1 cellular context compared by ENCODE assay signal in the genomic region with DNA sequence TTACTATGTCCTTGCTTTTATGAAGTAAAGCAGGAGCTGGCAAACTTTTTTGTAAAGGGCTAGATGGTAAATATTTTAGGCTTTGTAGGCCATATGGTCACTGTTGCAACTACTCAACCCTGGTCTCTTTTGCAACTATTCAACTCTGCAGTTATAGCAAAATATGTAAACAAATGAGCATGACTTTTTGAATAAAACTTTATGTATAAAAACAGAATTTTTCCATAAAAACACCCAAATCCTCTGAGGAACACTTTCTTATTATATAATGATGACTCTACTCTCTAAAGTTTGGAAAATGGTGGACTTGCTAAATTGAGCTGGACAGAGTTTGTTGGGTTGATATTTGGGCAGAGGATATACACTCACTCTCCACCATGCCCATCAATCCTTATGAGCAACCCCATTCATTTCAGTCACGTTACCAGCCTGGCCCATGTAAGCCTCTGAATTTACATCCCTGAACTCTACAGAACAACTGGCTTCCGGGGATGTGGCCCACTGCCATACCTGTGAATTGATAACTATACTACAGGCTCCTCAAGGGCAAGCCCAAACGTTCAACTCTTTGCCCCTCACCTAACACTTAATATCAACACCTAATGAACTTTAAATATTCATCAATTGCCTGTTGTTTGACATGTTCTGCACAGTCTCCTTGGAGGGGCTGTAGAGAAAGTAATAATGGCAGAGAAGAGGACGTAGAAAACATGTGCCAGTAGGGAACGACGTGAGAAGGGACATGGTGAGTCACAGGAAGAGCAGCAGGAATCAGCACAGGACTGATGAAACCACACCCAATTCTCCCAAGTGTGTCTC.
TF ChIP-seq lines count a peak whose summit lies in the region.

No MANE protein-coding gene starts in this region.

TF ChIP-seq in K562, 482 proteins besides CTCF, POLR2A, EP300 and RAD21 (continued from another document and continues in another):
- TF ChIP-seq, protein P1, sequence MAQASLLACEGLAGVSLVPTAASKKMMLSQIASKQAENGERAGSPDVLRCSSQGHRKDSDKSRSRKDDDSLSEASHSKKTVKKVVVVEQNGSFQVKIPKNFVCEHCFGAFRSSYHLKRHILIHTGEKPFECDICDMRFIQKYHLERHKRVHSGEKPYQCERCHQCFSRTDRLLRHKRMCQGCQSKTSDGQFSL (CRISPR knock-in tag; IDR thresholded peaks at IDR 0.05) = no peak
- TF ChIP-seq, protein P1 (tag; IDR thresholded peaks at IDR 0.05) = peak in 1 of 2 experiments; percentile 75; a peak in 2 of 4 replicates
- TF ChIP-seq ZNF445 (CRISPR knock-in tag; IDR thresholded peaks at IDR 0.05; ENCODE audit: low read depth) (no peak), KHSRP (IDR thresholded peaks at IDR 0.05) (no peak), BMI1 (IDR thresholded peaks at IDR 0.05; ENCODE audit: low read length) (no peak), FOXJ3 (CRISPR knock-in tag; IDR thresholded peaks at IDR 0.05) (no peak), ZNF324 (CRISPR knock-in tag; IDR thresholded peaks at IDR 0.05) (no peak), PTBP1 (IDR thresholded peaks at IDR 0.05; ENCODE audit: low read depth, low read length) (no peak), MCM2 (IDR thresholded peaks at IDR 0.05; ENCODE audit: low read depth) (no peak), SMARCA5 (IDR thresholded peaks at IDR 0.05) (no peak), ZNF507 (tag; conservative IDR thresholded peaks at IDR 0.05) (no peak), GTF2A2 (tag; IDR thresholded peaks at IDR 0.05) (peak; percentile 76; the same call in 1 of the 2 replicates), ZNF699 (CRISPR knock-in tag; IDR thresholded peaks at IDR 0.05; ENCODE audit: insufficient replicate concordance) (no peak), TBL1XR1 (IDR thresholded peaks at IDR 0.05; ENCODE audit: low read length in 2 of 2) (no peak), ZNF76 (CRISPR knock-in tag; IDR thresholded peaks at IDR 0.05; ENCODE audit: borderline replicate concordance) (no peak), ZFP30 (CRISPR knock-in tag; IDR thresholded peaks at IDR 0.05; ENCODE audit: borderline replicate concordance) (no peak), POLR2B (IDR thresholded peaks at IDR 0.05; ENCODE audit: low read depth, partially characterized antibody) (no peak), ARID2 (IDR thresholded peaks at IDR 0.05) (no peak), MXI1 (IDR thresholded peaks at IDR 0.05; ENCODE audit: low read depth, low read length) (no peak), ZNF12 (CRISPR knock-in tag; IDR thresholded peaks at IDR 0.05) (no peak), CC2D1A (IDR thresholded peaks at IDR 0.05) (no peak), ETV1 (tag; conservative IDR thresholded peaks at IDR 0.05; ENCODE audit: low read depth) (peak; percentile 85), MCM3 (IDR thresholded peaks at IDR 0.05) (no peak), RFX1 (IDR thresholded peaks at IDR 0.05) (no peak), NCOR1 (IDR thresholded peaks at IDR 0.05) (no peak; the same call in 1 of the 2 replicates), GABPA (tag; conservative IDR thresholded peaks at IDR 0.05; ENCODE audit: low read depth) (peak; percentile 46; the same call in 1 of the 2 replicates), PYGO2 (tag; IDR thresholded peaks at IDR 0.05) (peak; percentile 40; the same call in 1 of the 2 replicates), KAT8 (IDR thresholded peaks at IDR 0.05; ENCODE audit: low read depth) (no peak)
- TF ChIP-seq, protein P2, sequence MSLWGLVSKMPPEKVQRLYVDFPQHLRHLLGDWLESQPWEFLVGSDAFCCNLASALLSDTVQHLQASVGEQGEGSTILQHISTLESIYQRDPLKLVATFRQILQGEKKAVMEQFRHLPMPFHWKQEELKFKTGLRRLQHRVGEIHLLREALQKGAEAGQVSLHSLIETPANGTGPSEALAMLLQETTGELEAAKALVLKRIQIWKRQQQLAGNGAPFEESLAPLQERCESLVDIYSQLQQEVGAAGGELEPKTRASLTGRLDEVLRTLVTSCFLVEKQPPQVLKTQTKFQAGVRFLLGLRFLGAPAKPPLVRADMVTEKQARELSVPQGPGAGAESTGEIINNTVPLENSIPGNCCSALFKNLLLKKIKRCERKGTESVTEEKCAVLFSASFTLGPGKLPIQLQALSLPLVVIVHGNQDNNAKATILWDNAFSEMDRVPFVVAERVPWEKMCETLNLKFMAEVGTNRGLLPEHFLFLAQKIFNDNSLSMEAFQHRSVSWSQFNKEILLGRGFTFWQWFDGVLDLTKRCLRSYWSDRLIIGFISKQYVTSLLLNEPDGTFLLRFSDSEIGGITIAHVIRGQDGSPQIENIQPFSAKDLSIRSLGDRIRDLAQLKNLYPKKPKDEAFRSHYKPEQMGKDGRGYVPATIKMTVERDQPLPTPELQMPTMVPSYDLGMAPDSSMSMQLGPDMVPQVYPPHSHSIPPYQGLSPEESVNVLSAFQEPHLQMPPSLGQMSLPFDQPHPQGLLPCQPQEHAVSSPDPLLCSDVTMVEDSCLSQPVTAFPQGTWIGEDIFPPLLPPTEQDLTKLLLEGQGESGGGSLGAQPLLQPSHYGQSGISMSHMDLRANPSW (CRISPR knock-in tag; IDR thresholded peaks at IDR 0.05) = no peak
- TF ChIP-seq, protein P3, sequence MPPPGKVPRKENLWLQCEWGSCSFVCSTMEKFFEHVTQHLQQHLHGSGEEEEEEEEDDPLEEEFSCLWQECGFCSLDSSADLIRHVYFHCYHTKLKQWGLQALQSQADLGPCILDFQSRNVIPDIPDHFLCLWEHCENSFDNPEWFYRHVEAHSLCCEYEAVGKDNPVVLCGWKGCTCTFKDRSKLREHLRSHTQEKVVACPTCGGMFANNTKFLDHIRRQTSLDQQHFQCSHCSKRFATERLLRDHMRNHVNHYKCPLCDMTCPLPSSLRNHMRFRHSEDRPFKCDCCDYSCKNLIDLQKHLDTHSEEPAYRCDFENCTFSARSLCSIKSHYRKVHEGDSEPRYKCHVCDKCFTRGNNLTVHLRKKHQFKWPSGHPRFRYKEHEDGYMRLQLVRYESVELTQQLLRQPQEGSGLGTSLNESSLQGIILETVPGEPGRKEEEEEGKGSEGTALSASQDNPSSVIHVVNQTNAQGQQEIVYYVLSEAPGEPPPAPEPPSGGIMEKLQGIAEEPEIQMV (tag; conservative IDR thresholded peaks at IDR 0.05; ENCODE audit: low read depth) = peak; percentile 31; the same call in 1 of the 2 replicates
- TF ChIP-seq, protein P4, sequence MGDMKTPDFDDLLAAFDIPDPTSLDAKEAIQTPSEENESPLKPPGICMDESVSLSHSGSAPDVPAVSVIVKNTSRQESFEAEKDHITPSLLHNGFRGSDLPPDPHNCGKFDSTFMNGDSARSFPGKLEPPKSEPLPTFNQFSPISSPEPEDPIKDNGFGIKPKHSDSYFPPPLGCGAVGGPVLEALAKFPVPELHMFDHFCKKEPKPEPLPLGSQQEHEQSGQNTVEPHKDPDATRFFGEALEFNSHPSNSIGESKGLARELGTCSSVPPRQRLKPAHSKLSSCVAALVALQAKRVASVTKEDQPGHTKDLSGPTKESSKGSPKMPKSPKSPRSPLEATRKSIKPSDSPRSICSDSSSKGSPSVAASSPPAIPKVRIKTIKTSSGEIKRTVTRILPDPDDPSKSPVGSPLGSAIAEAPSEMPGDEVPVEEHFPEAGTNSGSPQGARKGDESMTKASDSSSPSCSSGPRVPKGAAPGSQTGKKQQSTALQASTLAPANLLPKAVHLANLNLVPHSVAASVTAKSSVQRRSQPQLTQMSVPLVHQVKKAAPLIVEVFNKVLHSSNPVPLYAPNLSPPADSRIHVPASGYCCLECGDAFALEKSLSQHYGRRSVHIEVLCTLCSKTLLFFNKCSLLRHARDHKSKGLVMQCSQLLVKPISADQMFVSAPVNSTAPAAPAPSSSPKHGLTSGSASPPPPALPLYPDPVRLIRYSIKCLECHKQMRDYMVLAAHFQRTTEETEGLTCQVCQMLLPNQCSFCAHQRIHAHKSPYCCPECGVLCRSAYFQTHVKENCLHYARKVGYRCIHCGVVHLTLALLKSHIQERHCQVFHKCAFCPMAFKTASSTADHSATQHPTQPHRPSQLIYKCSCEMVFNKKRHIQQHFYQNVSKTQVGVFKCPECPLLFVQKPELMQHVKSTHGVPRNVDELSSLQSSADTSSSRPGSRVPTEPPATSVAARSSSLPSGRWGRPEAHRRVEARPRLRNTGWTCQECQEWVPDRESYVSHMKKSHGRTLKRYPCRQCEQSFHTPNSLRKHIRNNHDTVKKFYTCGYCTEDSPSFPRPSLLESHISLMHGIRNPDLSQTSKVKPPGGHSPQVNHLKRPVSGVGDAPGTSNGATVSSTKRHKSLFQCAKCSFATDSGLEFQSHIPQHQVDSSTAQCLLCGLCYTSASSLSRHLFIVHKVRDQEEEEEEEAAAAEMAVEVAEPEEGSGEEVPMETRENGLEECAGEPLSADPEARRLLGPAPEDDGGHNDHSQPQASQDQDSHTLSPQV (IDR thresholded peaks at IDR 0.05) = peak; percentile 99
- TF ChIP-seq, protein P5, sequence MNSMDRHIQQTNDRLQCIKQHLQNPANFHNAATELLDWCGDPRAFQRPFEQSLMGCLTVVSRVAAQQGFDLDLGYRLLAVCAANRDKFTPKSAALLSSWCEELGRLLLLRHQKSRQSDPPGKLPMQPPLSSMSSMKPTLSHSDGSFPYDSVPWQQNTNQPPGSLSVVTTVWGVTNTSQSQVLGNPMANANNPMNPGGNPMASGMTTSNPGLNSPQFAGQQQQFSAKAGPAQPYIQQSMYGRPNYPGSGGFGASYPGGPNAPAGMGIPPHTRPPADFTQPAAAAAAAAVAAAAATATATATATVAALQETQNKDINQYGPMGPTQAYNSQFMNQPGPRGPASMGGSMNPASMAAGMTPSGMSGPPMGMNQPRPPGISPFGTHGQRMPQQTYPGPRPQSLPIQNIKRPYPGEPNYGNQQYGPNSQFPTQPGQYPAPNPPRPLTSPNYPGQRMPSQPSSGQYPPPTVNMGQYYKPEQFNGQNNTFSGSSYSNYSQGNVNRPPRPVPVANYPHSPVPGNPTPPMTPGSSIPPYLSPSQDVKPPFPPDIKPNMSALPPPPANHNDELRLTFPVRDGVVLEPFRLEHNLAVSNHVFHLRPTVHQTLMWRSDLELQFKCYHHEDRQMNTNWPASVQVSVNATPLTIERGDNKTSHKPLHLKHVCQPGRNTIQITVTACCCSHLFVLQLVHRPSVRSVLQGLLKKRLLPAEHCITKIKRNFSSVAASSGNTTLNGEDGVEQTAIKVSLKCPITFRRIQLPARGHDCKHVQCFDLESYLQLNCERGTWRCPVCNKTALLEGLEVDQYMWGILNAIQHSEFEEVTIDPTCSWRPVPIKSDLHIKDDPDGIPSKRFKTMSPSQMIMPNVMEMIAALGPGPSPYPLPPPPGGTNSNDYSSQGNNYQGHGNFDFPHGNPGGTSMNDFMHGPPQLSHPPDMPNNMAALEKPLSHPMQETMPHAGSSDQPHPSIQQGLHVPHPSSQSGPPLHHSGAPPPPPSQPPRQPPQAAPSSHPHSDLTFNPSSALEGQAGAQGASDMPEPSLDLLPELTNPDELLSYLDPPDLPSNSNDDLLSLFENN (IDR thresholded peaks at IDR 0.05; ENCODE audit: low read depth in 2 of 2, low read length in 2 of 2) = no peak
- TF ChIP-seq, protein P6, sequence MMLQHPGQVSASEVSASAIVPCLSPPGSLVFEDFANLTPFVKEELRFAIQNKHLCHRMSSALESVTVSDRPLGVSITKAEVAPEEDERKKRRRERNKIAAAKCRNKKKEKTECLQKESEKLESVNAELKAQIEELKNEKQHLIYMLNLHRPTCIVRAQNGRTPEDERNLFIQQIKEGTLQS (IDR thresholded peaks at IDR 0.05) = peak; percentile 95
- TF ChIP-seq, protein P6 (CRISPR knock-in tag; conservative IDR thresholded peaks at IDR 0.05) = peak; percentile 66; the same call in 1 of the 2 replicates
- TF ChIP-seq, protein P7, sequence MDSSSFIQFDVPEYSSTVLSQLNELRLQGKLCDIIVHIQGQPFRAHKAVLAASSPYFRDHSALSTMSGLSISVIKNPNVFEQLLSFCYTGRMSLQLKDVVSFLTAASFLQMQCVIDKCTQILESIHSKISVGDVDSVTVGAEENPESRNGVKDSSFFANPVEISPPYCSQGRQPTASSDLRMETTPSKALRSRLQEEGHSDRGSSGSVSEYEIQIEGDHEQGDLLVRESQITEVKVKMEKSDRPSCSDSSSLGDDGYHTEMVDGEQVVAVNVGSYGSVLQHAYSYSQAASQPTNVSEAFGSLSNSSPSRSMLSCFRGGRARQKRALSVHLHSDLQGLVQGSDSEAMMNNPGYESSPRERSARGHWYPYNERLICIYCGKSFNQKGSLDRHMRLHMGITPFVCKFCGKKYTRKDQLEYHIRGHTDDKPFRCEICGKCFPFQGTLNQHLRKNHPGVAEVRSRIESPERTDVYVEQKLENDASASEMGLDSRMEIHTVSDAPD (CRISPR knock-in tag; IDR thresholded peaks at IDR 0.05) = no peak; the same call in 1 of the 2 replicates
- TF ChIP-seq, protein P8, sequence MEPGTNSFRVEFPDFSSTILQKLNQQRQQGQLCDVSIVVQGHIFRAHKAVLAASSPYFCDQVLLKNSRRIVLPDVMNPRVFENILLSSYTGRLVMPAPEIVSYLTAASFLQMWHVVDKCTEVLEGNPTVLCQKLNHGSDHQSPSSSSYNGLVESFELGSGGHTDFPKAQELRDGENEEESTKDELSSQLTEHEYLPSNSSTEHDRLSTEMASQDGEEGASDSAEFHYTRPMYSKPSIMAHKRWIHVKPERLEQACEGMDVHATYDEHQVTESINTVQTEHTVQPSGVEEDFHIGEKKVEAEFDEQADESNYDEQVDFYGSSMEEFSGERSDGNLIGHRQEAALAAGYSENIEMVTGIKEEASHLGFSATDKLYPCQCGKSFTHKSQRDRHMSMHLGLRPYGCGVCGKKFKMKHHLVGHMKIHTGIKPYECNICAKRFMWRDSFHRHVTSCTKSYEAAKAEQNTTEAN (CRISPR knock-in tag; IDR thresholded peaks at IDR 0.05) = no peak
- TF ChIP-seq, protein P9, sequence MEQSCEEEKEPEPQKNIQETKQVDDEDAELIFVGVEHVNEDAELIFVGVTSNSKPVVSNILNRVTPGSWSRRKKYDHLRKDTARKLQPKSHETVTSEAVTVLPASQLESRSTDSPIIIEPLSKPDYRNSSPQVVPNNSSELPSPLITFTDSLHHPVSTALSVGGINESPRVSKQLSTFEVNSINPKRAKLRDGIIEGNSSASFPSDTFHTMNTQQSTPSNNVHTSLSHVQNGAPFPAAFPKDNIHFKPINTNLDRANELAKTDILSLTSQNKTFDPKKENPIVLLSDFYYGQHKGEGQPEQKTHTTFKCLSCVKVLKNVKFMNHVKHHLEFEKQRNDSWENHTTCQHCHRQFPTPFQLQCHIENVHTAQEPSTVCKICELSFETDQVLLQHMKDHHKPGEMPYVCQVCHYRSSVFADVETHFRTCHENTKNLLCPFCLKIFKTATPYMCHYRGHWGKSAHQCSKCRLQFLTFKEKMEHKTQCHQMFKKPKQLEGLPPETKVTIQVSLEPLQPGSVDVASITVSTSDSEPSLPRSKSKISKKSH (CRISPR knock-in tag; IDR thresholded peaks at IDR 0.05) = no peak
- TF ChIP-seq, protein P10, sequence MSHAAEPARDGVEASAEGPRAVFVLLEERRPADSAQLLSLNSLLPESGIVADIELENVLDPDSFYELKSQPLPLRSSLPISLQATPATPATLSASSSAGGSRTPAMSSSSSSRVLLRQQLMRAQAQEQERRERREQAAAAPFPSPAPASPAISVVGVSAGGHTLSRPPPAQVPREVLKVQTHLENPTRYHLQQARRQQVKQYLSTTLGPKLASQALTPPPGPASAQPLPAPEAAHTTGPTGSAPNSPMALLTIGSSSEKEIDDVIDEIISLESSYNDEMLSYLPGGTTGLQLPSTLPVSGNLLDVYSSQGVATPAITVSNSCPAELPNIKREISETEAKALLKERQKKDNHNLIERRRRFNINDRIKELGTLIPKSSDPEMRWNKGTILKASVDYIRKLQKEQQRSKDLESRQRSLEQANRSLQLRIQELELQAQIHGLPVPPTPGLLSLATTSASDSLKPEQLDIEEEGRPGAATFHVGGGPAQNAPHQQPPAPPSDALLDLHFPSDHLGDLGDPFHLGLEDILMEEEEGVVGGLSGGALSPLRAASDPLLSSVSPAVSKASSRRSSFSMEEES (CRISPR knock-in tag; IDR thresholded peaks at IDR 0.05) = no peak
